Comparison of ENCODE assay signal across 23 cellular contexts in the genomic region with DNA sequence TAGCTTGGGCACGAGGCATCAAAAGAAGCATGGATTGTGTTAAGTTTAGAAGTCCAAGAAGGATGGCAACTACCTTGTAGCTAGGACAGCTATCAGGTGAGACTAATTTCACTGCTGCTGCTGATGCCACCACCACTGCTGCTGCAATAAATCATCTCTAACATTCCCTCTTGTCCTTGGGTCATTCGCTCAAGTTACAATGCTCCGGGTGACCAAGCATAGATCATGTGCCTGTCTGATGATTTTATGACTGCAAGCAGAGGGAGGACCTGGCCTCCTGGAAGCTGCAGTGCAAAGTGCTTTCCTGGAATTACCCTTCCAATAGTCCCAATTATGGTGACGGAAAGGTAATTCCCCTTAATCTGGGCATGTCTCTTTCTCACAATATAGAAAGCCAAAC.
DNase-seq lines count a peak whose midpoint lies in the region; ATAC-seq and TF ChIP-seq lines count a peak whose summit lies in the region.
"Had no signal": no experiment of that assay in that cellular context is flagged by ENCODE, and none has a peak within 500 bp of the region (broad histone marks: within the 10 kb centered on the region; RNA-seq: fewer than 3 reads in every experiment).

No MANE protein-coding gene starts in this region.

- H4K20me1 ChIP-seq in MM.1S (ENCODE audit: insufficient read depth, low read length) = no peaks in the 10 kb centered on the region

- H3K4me3 ChIP-seq in Peyer's patch (no peak overlapping the region), MM.1S (ENCODE audit: low read length) (no peak overlapping the region)

- H3K79me2 ChIP-seq in MM.1S (ENCODE audit: low read length) = no peaks in the 10 kb centered on the region

- TF ChIP-seq CTCF in Peyer's patch (IDR thresholded peaks at IDR 0.05) (no peak), RWPE1 (conservative IDR thresholded peaks at IDR 0.05; ENCODE audit: low read depth) (no peak), MM.1S (IDR thresholded peaks at IDR 0.05; ENCODE audit: low read length) (no peak)

- DNase-seq in COLO668 (lab: John Stamatoyannopoulos, UW; ENCODE audit: unreplicated experiment) = peak; percentile 4
- DNase-seq in Peyer's patch = peak in 2 of 3 donors; percentile 54 to 82
- DNase-seq in left kidney (ENCODE audit: low read depth, low spot score) = peak; percentile 94
- peak; percentile 29 for DNase-seq in renal cortical epithelial cell (ENCODE audit: low read depth)
- no peak for DNase-seq in RWPE1 (ENCODE audit: low spot score)
- DNase-seq in MM.1S = no peak
- no peak for DNase-seq in stimulated activated naive CD8-positive, alpha-beta T cell treated with anti-CD3 and anti-CD28 coated beads, Interleukin-15, amount 100 ng/mL, for 72 hours
- DNase-seq: AML-193, COR-L47, GDM1, GOT3, KG1, MV-4-11, NCI-H1417, NCI-H187 treated with DMSO at 0.1 percent for 48 hours, NCI-H2227 treated with DMSO at 0.1 percent for 48 hours, NCI-H510A treated with DMSO at 0.1 percent for 48 hours, NCI-H774, RPMI8226 had no signal

- H2AFZ ChIP-seq in MM.1S (ENCODE audit: low read length) = no peak overlapping the region

- no peaks in the 10 kb centered on the region for H3K27me3 Mint-ChIP-seq in stimulated activated naive CD8-positive, alpha-beta T cell treated with anti-CD3 and anti-CD28 coated beads, Interleukin-15, amount 100 ng/mL, for 72 hours

- no peak for ATAC-seq in GM21717 (IDR thresholded peaks at IDR 0.05; ENCODE audit: unreplicated experiment)
- no peak for ATAC-seq in stimulated activated naive CD8-positive, alpha-beta T cell treated with anti-CD3 and anti-CD28 coated beads, Interleukin-15, amount 100 ng/mL, for 72 hours
- ATAC-seq: HCT116 had no signal

- no peaks in the 10 kb centered on the region for H3K9me3 ChIP-seq in Peyer's patch
- H3K9me3 ChIP-seq in MM.1S (replicated peaks; ENCODE audit: insufficient read depth, low read length) = no peaks in the 10 kb centered on the region

- H3K4me2 ChIP-seq in MM.1S (ENCODE audit: low read depth, low read length) = no peak overlapping the region

- peak overlapping the region in 2 of 4 donors; percentile 37 to 76 for H3K27ac ChIP-seq in Peyer's patch
- H3K27ac ChIP-seq in RWPE1 = no peak overlapping the region
- no peak overlapping the region for H3K27ac ChIP-seq in MM.1S (ENCODE audit: low read length)
- H3K27ac ChIP-seq: 22Rv1 had no signal

- CTCF ChIA-PET in RWPE1 (lab: Yijun Ruan, JAX) = no interaction called here

- no peaks in the 10 kb centered on the region for H3K4me1 Mint-ChIP-seq in stimulated activated naive CD8-positive, alpha-beta T cell treated with anti-CD3 and anti-CD28 coated beads, Interleukin-15, amount 100 ng/mL, for 72 hours
- H3K4me1 Mint-ChIP-seq: CD14-positive monocyte had no signal

- H3K9me3 Mint-ChIP-seq in stimulated activated naive CD8-positive, alpha-beta T cell treated with anti-CD3 and anti-CD28 coated beads, Interleukin-15, amount 100 ng/mL, for 72 hours = peaks cover 15 to 19% of the 10 kb centered on the region in 2 donors

- H3K4me1 ChIP-seq in Peyer's patch (peaks cover 0 to 4% (median 0%) of the 10 kb centered on the region in 4 donors), MM.1S (ENCODE audit: low read length) (no peaks in the 10 kb centered on the region)

- H3K9ac ChIP-seq in MM.1S (ENCODE audit: low read length) = no peak overlapping the region

- peak in 1 of 2 donors; percentile 10 for TF ChIP-seq POLR2A in Peyer's patch (IDR thresholded peaks at IDR 0.05)

- H3F3A ChIP-seq in MM.1S (ENCODE audit: insufficient read depth, low read length) = no peaks in the 10 kb centered on the region

- POLR2A ChIA-PET in RWPE1 (lab: Yijun Ruan, JAX; ENCODE audit: low non-redundant PET) = no interaction called here

- no peak overlapping the region for H3K27ac Mint-ChIP-seq in stimulated activated naive CD8-positive, alpha-beta T cell treated with anti-CD3 and anti-CD28 coated beads, Interleukin-15, amount 100 ng/mL, for 72 hours
- H3K27ac Mint-ChIP-seq: CD14-positive monocyte had no signal

- no peaks in the 10 kb centered on the region for H3K36me3 ChIP-seq in Peyer's patch
- H3K36me3 ChIP-seq in MM.1S (replicated peaks; ENCODE audit: insufficient read depth, low read length) = no peaks in the 10 kb centered on the region

- H3K9me2 ChIP-seq in MM.1S (replicated peaks; ENCODE audit: insufficient read depth, low read length) = no peaks in the 10 kb centered on the region

- H3K27me3 ChIP-seq in Peyer's patch (no peaks in the 10 kb centered on the region), MM.1S (replicated peaks; ENCODE audit: insufficient read depth, low read length) (no peaks in the 10 kb centered on the region)

- H3K4me3 Mint-ChIP-seq in stimulated activated naive CD8-positive, alpha-beta T cell treated with anti-CD3 and anti-CD28 coated beads, Interleukin-15, amount 100 ng/mL, for 72 hours = no peak overlapping the region
- H3K4me3 Mint-ChIP-seq: CD14-positive monocyte had no signal

Comparison
In these comparisons a context has a peak if more than half of its experiments do, and no peak if none do; other contexts are left out.
1. DNase-seq: peak in COLO668 (single experiment), Peyer's patch (2 of 3), left kidney (single experiment) and renal cortical epithelial cell (single experiment); none in RWPE1 (single experiment), MM.1S (single experiment) and stimulated activated naive CD8-positive, alpha-beta T cell treated with anti-CD3 and anti-CD28 coated beads, Interleukin-15, amount 100 ng/mL, for 72 hours (0 of 2).